In genomic region chr17:1110524-1110843, GRCh38 we compare ENCODE assay signal across 8 cellular contexts.
DNase-seq lines count a peak whose midpoint lies in the region; ATAC-seq and TF ChIP-seq lines count a peak whose summit lies in the region.

No MANE protein-coding gene starts in this region.

- DNase-seq in activated T-cell treated with anti-CD3 and anti-CD28 coated beads, Interleukin-2, amount 50 U/mL, for 24 hours, result no peak
- no peak for DNase-seq in activated T-cell treated with anti-CD3 and anti-CD28 coated beads, Interleukin-2, amount 50 U/mL, for 48 hours
- DNase-seq in activated naive CD8-positive, alpha-beta T cell treated with anti-CD3 and anti-CD28 coated beads for 36 hours, result no peak
- no peak for DNase-seq in memory B cell (ENCODE audit: low spot score in 2 of 2)
- no peak for DNase-seq in thoracic aorta (ENCODE audit: low spot score)
- DNase-seq in GM20000 (ENCODE audit: low spot score), result no peak

- ATAC-seq in memory B cell (ENCODE audit: low read depth) (no peak), thoracic aorta (ENCODE audit: insufficient number of reproducible peaks, low FRiP score, low read depth) (no peak), HG03457 (IDR thresholded peaks at IDR 0.05; ENCODE audit: unreplicated experiment) (no peak), HG02870 (IDR thresholded peaks at IDR 0.05; ENCODE audit: unreplicated experiment) (no peak)

- TF ChIP-seq CTCF in thoracic aorta (IDR thresholded peaks at IDR 0.05), result no peak
- TF ChIP-seq CTCF in GM20000 (IDR thresholded peaks at IDR 0.05; ENCODE audit: extremely low read depth, missing control alignments), result no peak

- H3K4me3 ChIP-seq in thoracic aorta, result peak overlapping the region; percentile 93

- peak overlapping the region; percentile 71 for H3K4me3 Mint-ChIP-seq in activated T-cell treated with anti-CD3 and anti-CD28 coated beads, Interleukin-2, amount 50 U/mL, for 24 hours
- peak overlapping the region; percentile 79 for H3K4me3 Mint-ChIP-seq in activated naive CD8-positive, alpha-beta T cell treated with anti-CD3 and anti-CD28 coated beads for 36 hours
- H3K4me3 Mint-ChIP-seq in memory B cell, result peak overlapping the region; percentile 89

- H3K27ac Mint-ChIP-seq in activated T-cell treated with anti-CD3 and anti-CD28 coated beads, Interleukin-2, amount 50 U/mL, for 24 hours, result peak overlapping the region; percentile 50
- no peak overlapping the region for H3K27ac Mint-ChIP-seq in activated naive CD8-positive, alpha-beta T cell treated with anti-CD3 and anti-CD28 coated beads for 36 hours
- H3K27ac Mint-ChIP-seq in memory B cell, result no peak overlapping the region

- no peaks in the 10 kb centered on the region for H3K36me3 ChIP-seq in thoracic aorta

- no peaks in the 10 kb centered on the region for H3K27me3 ChIP-seq in thoracic aorta (replicated peaks; ENCODE audit: insufficient read depth)

- peaks cover 57% of the 10 kb centered on the region for H3K4me1 Mint-ChIP-seq in activated T-cell treated with anti-CD3 and anti-CD28 coated beads, Interleukin-2, amount 50 U/mL, for 24 hours (ENCODE audit: low read depth)
- peaks cover 47% of the 10 kb centered on the region for H3K4me1 Mint-ChIP-seq in activated naive CD8-positive, alpha-beta T cell treated with anti-CD3 and anti-CD28 coated beads for 36 hours
- peaks cover 27% of the 10 kb centered on the region for H3K4me1 Mint-ChIP-seq in memory B cell

- H3K27ac ChIP-seq in thoracic aorta, result peak overlapping the region; percentile 96 to 97

- H3K9me3 ChIP-seq in thoracic aorta, result no peaks in the 10 kb centered on the region

- no peaks in the 10 kb centered on the region for H3K9me3 Mint-ChIP-seq in activated T-cell treated with anti-CD3 and anti-CD28 coated beads, Interleukin-2, amount 50 U/mL, for 24 hours
- no peaks in the 10 kb centered on the region for H3K9me3 Mint-ChIP-seq in activated naive CD8-positive, alpha-beta T cell treated with anti-CD3 and anti-CD28 coated beads for 36 hours
- no peaks in the 10 kb centered on the region for H3K9me3 Mint-ChIP-seq in memory B cell

- peaks cover 44 to 90% of the 10 kb centered on the region in 2 donors for H3K4me1 ChIP-seq in thoracic aorta (ENCODE audit: control insufficient read depth in 1 of 2, low read depth in 2 of 2)

- H3K27me3 Mint-ChIP-seq in activated T-cell treated with anti-CD3 and anti-CD28 coated beads, Interleukin-2, amount 50 U/mL, for 24 hours, result no peaks in the 10 kb centered on the region
- no peaks in the 10 kb centered on the region for H3K27me3 Mint-ChIP-seq in activated naive CD8-positive, alpha-beta T cell treated with anti-CD3 and anti-CD28 coated beads for 36 hours
- H3K27me3 Mint-ChIP-seq in memory B cell, result no peaks in the 10 kb centered on the region

- H3K36me3 Mint-ChIP-seq in activated T-cell treated with anti-CD3 and anti-CD28 coated beads, Interleukin-2, amount 50 U/mL, for 24 hours (ENCODE audit: low read depth), result peaks cover 10% of the 10 kb centered on the region
- H3K36me3 Mint-ChIP-seq in activated naive CD8-positive, alpha-beta T cell treated with anti-CD3 and anti-CD28 coated beads for 36 hours, result no peaks in the 10 kb centered on the region
- no peaks in the 10 kb centered on the region for H3K36me3 Mint-ChIP-seq in memory B cell
